ENCODE assay signal across 8 cellular contexts in genomic region chr1:225652726-225653462, GRCh38. TPM values are rescaled to one million over a fixed set of nuclear protein-coding genes. Genes with fewer than 3 reads are reported as not detected.
A peak's percentile ranks its signal among the peaks of the same experiment; 100 is the strongest.
DNase-seq lines count a peak whose midpoint lies in the region; ATAC-seq and TF ChIP-seq lines count a peak whose summit lies in the region.

Gene ENAH, minus strand, starts transcription at chr1:225653123. Its CDS starts 433 bp downstream, at chr1:225652690.

- H3K36me3 ChIP-seq in esophagus (ENCODE audit: control insufficient read depth in 2 of 2, insufficient read depth in 2 of 2, low read length in 1 of 2), result no peaks in the 10 kb centered on the region

- H3K4me1 ChIP-seq in esophagus (ENCODE audit: control insufficient read depth in 2 of 2, insufficient read depth in 2 of 2, low read length in 1 of 2), result peaks cover 0 to 3% of the 10 kb centered on the region in 2 donors

- H3K9me3 ChIP-seq in esophagus (ENCODE audit: control insufficient read depth in 2 of 2, insufficient read depth in 1 of 2, low read depth in 1 of 2, low read length in 1 of 2), result no peaks in the 10 kb centered on the region

- peak within 1 kb of the TSS; percentile 12 for H3K4me3 ChIP-seq in GM12875 (ENCODE audit: low read depth, low read length)
- H3K4me3 ChIP-seq in esophagus (ENCODE audit: low read depth in 1 of 2, low read length in 2 of 2), result peak within 1 kb of the TSS; percentile 83 to 87

- TF ChIP-seq CTCF in GM12875 (IDR thresholded peaks at IDR 0.05; ENCODE audit: borderline replicate concordance, insufficient read depth, low read depth, low read length), result no peak

- peak; percentile 62 for ATAC-seq in HG03175 (IDR thresholded peaks at IDR 0.05; ENCODE audit: unreplicated experiment)
- no peak for ATAC-seq in HG03439 (IDR thresholded peaks at IDR 0.05; ENCODE audit: unreplicated experiment)

- DNase-seq in NCI-H748 (lab: John Stamatoyannopoulos, UW; ENCODE audit: unreplicated experiment), result peak; percentile 87
- DNase-seq in activated T-cell treated with anti-CD3 and anti-CD28 coated beads, Interleukin-2, amount 50 U/mL, for 1 hour, result peak; percentile 53
- peak; percentile 74 for DNase-seq in middle frontal gyrus (ENCODE audit: extremely low spot score, low spot score)
- peak; percentile 15 for DNase-seq in stimulated activated naive CD4-positive, alpha-beta T cell treated with Interleukin-2 at 50 U/mL for 16 hours (lab: John Stamatoyannopoulos, UW)

- 0 to 1% methylated on average over 29 to 86 of the region's 90 CpGs for WGBS in esophagus, 2 donors

- H3K27ac ChIP-seq in esophagus (ENCODE audit: low read depth in 2 of 2, low read length in 1 of 2), result peak within 1 kb of the TSS; percentile 94 to 95

- no peaks in the 10 kb centered on the region for H3K27me3 ChIP-seq in esophagus (ENCODE audit: control insufficient read depth in 1 of 2, insufficient read depth in 2 of 2, low read length in 2 of 2)

RNA-seq across cellular contexts. Expression of gene ENAH, which starts in this region (rescaled TPM):
- polyA plus RNA-seq in esophagus, result 1 to 10 TPM; 6.7 to 6.9 TPM

Comparison
In these comparisons a context has a peak if more than half of its experiments do, and no peak if none do; other contexts are left out.
1. DNase-seq: peak in every context shown above with its lines; median percentile 87 in NCI-H748; 74 in middle frontal gyrus; 53 in activated T-cell treated with anti-CD3 and anti-CD28 coated beads, Interleukin-2, amount 50 U/mL, for 1 hour; 15 in stimulated activated naive CD4-positive, alpha-beta T cell treated with Interleukin-2 at 50 U/mL for 16 hours.